ENCODE assay signal across 10 cellular contexts in genomic region chr19:5974721-5975387, GRCh38. TPM values are rescaled to one million over a fixed set of nuclear protein-coding genes. Genes with fewer than 3 reads are reported as not detected.
DNase-seq lines count a peak whose midpoint lies in the region; ATAC-seq, FAIRE-seq and TF ChIP-seq lines count a peak whose summit lies in the region.
"Had no signal": no experiment of that assay in that cellular context is flagged by ENCODE, and none has a peak within 500 bp of the region (broad histone marks: within the 10 kb centered on the region; RNA-seq: fewer than 3 reads in every experiment).

No MANE protein-coding gene starts in this region.

- POLR2A ChIA-PET in activated CD8-positive, alpha-beta T cell treated with anti-CD3 and anti-CD28 coated beads, Interleukin-2, amount 10 ng/mL, durations not matched to agents 7 days and 5 days (lab: Charles Lee) = interaction anchor here (0.6 to 1.2 kb wide), 5 partner anchors 8 to 146 kb away, joined by 3 to 7 read pairs (median 3); no protein-coding TSS in a partner anchor

- H3K27ac Mint-ChIP-seq in activated CD8-positive, alpha-beta T cell treated with anti-CD3 and anti-CD28 coated beads, Interleukin-2, amount 10 ng/mL, durations not matched to agents 7 days and 5 days = peak overlapping the region; percentile 78
- peak overlapping the region; percentile 82 for H3K27ac Mint-ChIP-seq in stimulated activated naive CD8-positive, alpha-beta T cell treated with anti-CD3 and anti-CD28 coated beads, Interleukin-15, Interleukin-2, amounts not matched to agents 100 ng/mL and 50 ng/mL, for 24 hours
- H3K27ac Mint-ChIP-seq in Calu3 (ENCODE audit: unreplicated experiment) = no peak overlapping the region

- CTCF ChIA-PET in activated CD8-positive, alpha-beta T cell treated with anti-CD3 and anti-CD28 coated beads, Interleukin-2, amount 10 ng/mL, durations not matched to agents 7 days and 5 days (lab: Charles Lee) = interaction anchor here (0.6 to 1.3 kb wide), 6 partner anchors 9 to 170 kb away, joined by 3 to 7 read pairs (median 4); partner anchors contain the start of gene NRTN
- CTCF ChIA-PET in Calu3 (lab: Charles Lee) = no interaction called here

- H3K27me3 Mint-ChIP-seq in activated CD8-positive, alpha-beta T cell treated with anti-CD3 and anti-CD28 coated beads, Interleukin-2, amount 10 ng/mL, durations not matched to agents 7 days and 5 days (ENCODE audit: low read depth) = no peaks in the 10 kb centered on the region
- no peaks in the 10 kb centered on the region for H3K27me3 Mint-ChIP-seq in stimulated activated naive CD8-positive, alpha-beta T cell treated with anti-CD3 and anti-CD28 coated beads, Interleukin-15, Interleukin-2, amounts not matched to agents 100 ng/mL and 50 ng/mL, for 24 hours
- no peaks in the 10 kb centered on the region for H3K27me3 Mint-ChIP-seq in Calu3 (ENCODE audit: unreplicated experiment)

- H3K9me3 Mint-ChIP-seq in activated CD8-positive, alpha-beta T cell treated with anti-CD3 and anti-CD28 coated beads, Interleukin-2, amount 10 ng/mL, durations not matched to agents 7 days and 5 days (ENCODE audit: insufficient read depth) = no peaks in the 10 kb centered on the region
- H3K9me3 Mint-ChIP-seq in stimulated activated naive CD8-positive, alpha-beta T cell treated with anti-CD3 and anti-CD28 coated beads, Interleukin-15, Interleukin-2, amounts not matched to agents 100 ng/mL and 50 ng/mL, for 24 hours = no peaks in the 10 kb centered on the region
- no peaks in the 10 kb centered on the region for H3K9me3 Mint-ChIP-seq in Calu3 (ENCODE audit: low read depth, unreplicated experiment)

- H3K4me3 Mint-ChIP-seq in activated CD8-positive, alpha-beta T cell treated with anti-CD3 and anti-CD28 coated beads, Interleukin-2, amount 10 ng/mL, durations not matched to agents 7 days and 5 days = peak overlapping the region; percentile 16
- peak overlapping the region; percentile 98 for H3K4me3 Mint-ChIP-seq in stimulated activated naive CD8-positive, alpha-beta T cell treated with anti-CD3 and anti-CD28 coated beads, Interleukin-15, Interleukin-2, amounts not matched to agents 100 ng/mL and 50 ng/mL, for 24 hours
- H3K4me3 Mint-ChIP-seq in Calu3 (ENCODE audit: low read depth, unreplicated experiment) = no peak overlapping the region

- BruUV-seq in Calu3 (replicated peaks; lab: Mats Ljungman, UMichigan) = no TSS peak

- no peak for ATAC-seq in activated CD8-positive, alpha-beta T cell treated with anti-CD3 and anti-CD28 coated beads, Interleukin-2, amount 10 ng/mL, durations not matched to agents 7 days and 5 days
- ATAC-seq in left colon = peak; percentile 44

- intact Hi-C loops in left colon (cut with DNase I, micrococcal nuclease) = no loop called here
- intact Hi-C loops in Calu3 (cut with micrococcal nuclease; ENCODE audit: unreplicated experiment) = no loop called here

- no peak for TF ChIP-seq CTCF in Calu3 (IDR thresholded peaks at IDR 0.05; ENCODE audit: unreplicated experiment)

- FAIRE-seq in urothelium cell line (lab: Jason Lieb, UNC) = no peak

- H3K36me3 Mint-ChIP-seq in activated CD8-positive, alpha-beta T cell treated with anti-CD3 and anti-CD28 coated beads, Interleukin-2, amount 10 ng/mL, durations not matched to agents 7 days and 5 days (ENCODE audit: low read depth) = peaks cover 56% of the 10 kb centered on the region
- peaks cover 48% of the 10 kb centered on the region for H3K36me3 Mint-ChIP-seq in stimulated activated naive CD8-positive, alpha-beta T cell treated with anti-CD3 and anti-CD28 coated beads, Interleukin-15, Interleukin-2, amounts not matched to agents 100 ng/mL and 50 ng/mL, for 24 hours (ENCODE audit: low read depth)
- H3K36me3 Mint-ChIP-seq in Calu3 (ENCODE audit: insufficient read depth, unreplicated experiment) = peaks cover 44% of the 10 kb centered on the region

- peaks cover 67% of the 10 kb centered on the region for H3K4me1 Mint-ChIP-seq in activated CD8-positive, alpha-beta T cell treated with anti-CD3 and anti-CD28 coated beads, Interleukin-2, amount 10 ng/mL, durations not matched to agents 7 days and 5 days (ENCODE audit: low read depth)
- H3K4me1 Mint-ChIP-seq in stimulated activated naive CD8-positive, alpha-beta T cell treated with anti-CD3 and anti-CD28 coated beads, Interleukin-15, Interleukin-2, amounts not matched to agents 100 ng/mL and 50 ng/mL, for 24 hours (ENCODE audit: low read depth) = peaks cover 71% of the 10 kb centered on the region
- H3K4me1 Mint-ChIP-seq in Calu3 (ENCODE audit: low read depth, unreplicated experiment) = peaks cover 28% of the 10 kb centered on the region

- DNase-seq in activated CD8-positive, alpha-beta memory T cell treated with anti-CD3 and anti-CD28 coated beads, Interleukin-2, amount 50 U/mL, for 4 hours = peak; percentile 35
- no peak for DNase-seq in activated CD8-positive, alpha-beta memory T cell treated with anti-CD3 and anti-CD28 coated beads, Interleukin-2, amount 50 U/mL, for 48 hours
- DNase-seq in activated CD8-positive, alpha-beta T cell treated with anti-CD3 and anti-CD28 coated beads, Interleukin-2, amount 10 ng/mL, durations not matched to agents 7 days and 5 days = peak; percentile 42
- DNase-seq in left colon (no peak), Calu3 (no peak), RPMI8226 (no peak), urothelium cell line (ENCODE audit: low spot score) (no peak)
- DNase-seq: H7, NCI-H345 had no signal

RNA-seq across cellular contexts. Expression of gene RANBP3, which starts 3.1 kb away (rescaled TPM):
- total RNA-seq in activated CD8-positive, alpha-beta T cell treated with anti-CD3 and anti-CD28 coated beads, Interleukin-2, amount 10 ng/mL, durations not matched to agents 7 days and 5 days = 10 to 100 TPM; 82.2 to 93.6 TPM
- total RNA-seq in left colon (10 to 100 TPM; 44.2 to 50.3 TPM), Calu3 (2022) (57.0 and 58.4 TPM in 2 replicates)

Comparison
In these comparisons a context has a peak if more than half of its experiments do, and no peak if none do; other contexts are left out.
1. DNase-seq: peak in activated CD8-positive, alpha-beta memory T cell treated with anti-CD3 and anti-CD28 coated beads, Interleukin-2, amount 50 U/mL, for 4 hours (single experiment) and activated CD8-positive, alpha-beta T cell treated with anti-CD3 and anti-CD28 coated beads, Interleukin-2, amount 10 ng/mL, durations not matched to agents 7 days and 5 days (single experiment); none in activated CD8-positive, alpha-beta memory T cell treated with anti-CD3 and anti-CD28 coated beads, Interleukin-2, amount 50 U/mL, for 48 hours (single experiment), left colon (0 of 2), Calu3 (single experiment), RPMI8226 (single experiment) and urothelium cell line (single experiment).